Comparison of ENCODE assay signal across 8 cellular contexts in the genomic region with DNA sequence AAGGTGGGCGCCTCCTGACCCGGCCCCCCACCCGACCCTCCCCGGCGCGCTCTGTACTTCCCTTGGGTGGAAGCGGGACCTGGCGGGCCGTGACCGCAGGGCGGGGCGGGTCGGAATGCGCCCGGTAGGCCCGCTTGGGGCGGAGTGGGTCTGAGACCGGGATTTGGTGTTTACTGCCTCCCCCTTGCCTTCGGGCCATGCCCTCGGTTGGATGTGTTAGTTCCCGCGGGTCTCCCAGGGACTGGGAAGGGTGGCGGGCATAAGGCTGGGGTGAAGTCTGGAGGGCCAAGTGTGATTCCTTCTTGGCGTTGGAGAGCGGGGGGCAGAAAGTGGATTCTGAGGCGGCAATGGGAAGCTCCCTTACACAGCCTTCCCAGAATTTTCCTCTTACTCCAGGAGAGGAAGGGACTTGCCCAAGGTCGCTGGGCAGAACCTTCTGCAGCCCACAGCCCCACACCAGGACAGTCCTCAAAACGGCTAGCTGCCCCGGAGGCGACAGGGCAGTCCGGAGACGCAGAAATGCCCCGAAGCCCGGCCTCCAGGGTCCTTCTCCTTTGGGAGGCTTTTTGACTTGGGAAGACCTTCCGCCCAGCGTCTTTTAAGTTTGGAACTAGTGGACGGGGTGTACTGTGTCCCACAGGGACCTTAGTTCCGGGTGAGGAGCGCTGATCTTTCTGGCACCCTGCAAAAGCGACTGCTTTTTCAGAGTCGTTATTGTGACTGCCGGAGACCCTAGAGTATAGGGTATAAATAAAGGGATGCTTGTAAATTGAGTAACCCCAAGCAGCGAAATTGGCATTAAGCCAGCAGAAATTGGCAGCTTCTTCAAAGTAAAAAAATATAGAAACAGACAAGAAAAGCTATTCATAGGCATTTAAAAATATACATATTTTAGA. TPM values are rescaled to one million over a fixed set of nuclear protein-coding genes. Genes with fewer than 3 reads are reported as not detected.
DNase-seq lines count a peak whose midpoint lies in the region; ATAC-seq lines count a peak whose summit lies in the region.

No MANE protein-coding gene starts in this region.

- peak overlapping the region; percentile 71 to 90 for H3K9ac ChIP-seq in duodenal mucosa (ENCODE audit: low read depth in 1 of 2, low read length in 2 of 2)

- H3K27ac ChIP-seq in duodenal mucosa (ENCODE audit: low read depth, low read length): peak overlapping the region; percentile 60
- peak overlapping the region; percentile 80 for H3K27ac ChIP-seq in temporal lobe (ENCODE audit: low read depth, low read length)

- peak; percentile 44 for DNase-seq in DMS79 treated with DMSO at 0.1 percent for 48 hours (lab: John Stamatoyannopoulos, UW)
- no peak for DNase-seq in DMS79 (lab: John Stamatoyannopoulos, UW)
- peak; percentile 21 for DNase-seq in HPDE6-E6E7 (ENCODE audit: extremely low spot score)
- peak; percentile 70 for DNase-seq in UCSD-AML1 (lab: John Stamatoyannopoulos, UW; ENCODE audit: unreplicated experiment)
- peak; percentile 42 for DNase-seq in medulla oblongata (ENCODE audit: extremely low spot score)

- ATAC-seq in GM21447 (IDR thresholded peaks at IDR 0.05; ENCODE audit: unreplicated experiment): peak; percentile 36

- H3K4me3 ChIP-seq in duodenal mucosa (ENCODE audit: low read depth in 1 of 2, low read length in 2 of 2): peak overlapping the region; percentile 88 to 94

- no peaks in the 10 kb centered on the region for H3K36me3 ChIP-seq in duodenal mucosa (ENCODE audit: control insufficient read depth in 1 of 2, insufficient read depth in 2 of 2, low read length in 2 of 2)

- peaks cover 4 to 6% of the 10 kb centered on the region in 2 donors for H3K4me1 ChIP-seq in duodenal mucosa (ENCODE audit: control insufficient read depth in 1 of 2, insufficient read depth in 2 of 2, low read length in 2 of 2)

- H3K9me3 ChIP-seq in duodenal mucosa (ENCODE audit: control insufficient read depth in 1 of 2, low read length in 2 of 2): peaks cover 0 to 3% of the 10 kb centered on the region in 2 donors

- H3K27me3 ChIP-seq in duodenal mucosa (ENCODE audit: control insufficient read depth in 1 of 2, insufficient read depth in 2 of 2, low read length in 2 of 2): no peaks in the 10 kb centered on the region

RNA-seq across cellular contexts. Expression of a gene that starts 0.6 kb away (rescaled TPM):
- total RNA-seq in temporal lobe: 9.8 TPM
